Comparison of ENCODE assay signal across 24 cellular contexts in genomic region chr7:71775648-71776047, GRCh38.
DNase-seq lines count a peak whose midpoint lies in the region; ATAC-seq, FAIRE-seq and TF ChIP-seq lines count a peak whose summit lies in the region.
"Had no signal": no experiment of that assay in that cellular context is flagged by ENCODE, and none has a peak within 500 bp of the region (broad histone marks: within the 10 kb centered on the region; RNA-seq: fewer than 3 reads in every experiment).

No MANE protein-coding gene starts in this region.

- peak; percentile 34 for DNase-seq in H4 (ENCODE audit: low spot score)
- peak; percentile 84 for DNase-seq in astrocyte (ENCODE audit: low read depth)
- peak; percentile 4 for DNase-seq in left lobe of liver (ENCODE audit: low spot score)
- DNase-seq in ureter (ENCODE audit: low spot score): peak; percentile 6
- no peak for DNase-seq in GM03348 (ENCODE audit: low spot score)
- DNase-seq in effector memory CD4-positive, alpha-beta T cell: no peak
- DNase-seq: AML-193, DMS53, EL, H9, HFFc6, KG1, NCI-H1105, NCI-H1694, NCI-H2081 treated with DMSO at 0.1 percent for 48 hours, NCI-H446, NCI-H526, Peyer's patch had no signal

- H3K27me3 ChIP-seq in astrocyte (ENCODE audit: insufficient read depth, low read length): no peaks in the 10 kb centered on the region
- no peaks in the 10 kb centered on the region for H3K27me3 ChIP-seq in effector memory CD4-positive, alpha-beta T cell (replicated peaks; ENCODE audit: control insufficient read depth, insufficient read depth, low read length, poor library complexity, severe bottlenecking)
- H3K27me3 ChIP-seq: Peyer's patch had no signal

- H3K4me1 Mint-ChIP-seq in astrocyte (ENCODE audit: low read depth, unreplicated experiment): peaks cover 15% of the 10 kb centered on the region

- H3K4me3 ChIP-seq in astrocyte (ENCODE audit: insufficient read depth, low read depth, low read length): no peak overlapping the region
- H3K4me3 ChIP-seq in effector memory CD4-positive, alpha-beta T cell (ENCODE audit: insufficient read depth, low read depth, low read length, poor library complexity, severe bottlenecking): no peak overlapping the region
- H3K4me3 ChIP-seq: GM12878, Peyer's patch had no signal

- H3K27ac ChIP-seq in astrocyte (ENCODE audit: low read depth, low read length): peak overlapping the region; percentile 28
- H3K27ac ChIP-seq in effector memory CD4-positive, alpha-beta T cell (ENCODE audit: insufficient read depth, low read length, poor library complexity, severe bottlenecking): no peak overlapping the region
- H3K27ac ChIP-seq: C4-2B, HL-60, Peyer's patch had no signal

- no peaks in the 10 kb centered on the region for H4K20me1 ChIP-seq in astrocyte (ENCODE audit: insufficient read depth, low read length)

- no peak overlapping the region for H2AFZ ChIP-seq in astrocyte (ENCODE audit: low read depth, low read length)

- H3K9ac ChIP-seq in astrocyte (ENCODE audit: low read length): no peak overlapping the region

- H3K9me3 Mint-ChIP-seq in astrocyte (ENCODE audit: unreplicated experiment): no peaks in the 10 kb centered on the region
- H3K9me3 Mint-ChIP-seq: H9 had no signal

- H3K27me3 Mint-ChIP-seq in astrocyte (ENCODE audit: low read depth, unreplicated experiment): no peaks in the 10 kb centered on the region

- no peaks in the 10 kb centered on the region for H3K79me2 ChIP-seq in astrocyte (ENCODE audit: insufficient read depth, low read length)

- no peak overlapping the region for H3K4me3 Mint-ChIP-seq in astrocyte (ENCODE audit: unreplicated experiment)
- H3K4me3 Mint-ChIP-seq: H9, HFFc6 had no signal

- H3K4me2 ChIP-seq in astrocyte (ENCODE audit: low read length): peak overlapping the region; percentile 12

- no peak for FAIRE-seq in astrocyte (lab: Jason Lieb, UNC)
- FAIRE-seq: D721Med, GM12878 had no signal

- no peaks in the 10 kb centered on the region for H3K36me3 ChIP-seq in astrocyte (ENCODE audit: insufficient read depth, low read length)
- H3K36me3 ChIP-seq in effector memory CD4-positive, alpha-beta T cell (ENCODE audit: control insufficient read depth, insufficient read depth, low read length): no peaks in the 10 kb centered on the region
- H3K36me3 ChIP-seq: Peyer's patch had no signal

- no peak overlapping the region for H3K27ac Mint-ChIP-seq in astrocyte (ENCODE audit: unreplicated experiment)
- H3K27ac Mint-ChIP-seq: HFFc6 had no signal

- ATAC-seq in left lobe of liver: no peak
- no peak for ATAC-seq in HG02678 (IDR thresholded peaks at IDR 0.05; ENCODE audit: unreplicated experiment)
- no peak for ATAC-seq in HG03039 (IDR thresholded peaks at IDR 0.05; ENCODE audit: unreplicated experiment)
- ATAC-seq: GM12878 had no signal

- no peaks in the 10 kb centered on the region for H3K36me3 Mint-ChIP-seq in astrocyte (ENCODE audit: low read depth, unreplicated experiment)

- peaks cover 5% of the 10 kb centered on the region for H3K4me1 ChIP-seq in astrocyte (ENCODE audit: insufficient read depth, low read length)
- H3K4me1 ChIP-seq in effector memory CD4-positive, alpha-beta T cell (ENCODE audit: control insufficient read depth, insufficient read depth, low read length, poor library complexity, severe bottlenecking): no peaks in the 10 kb centered on the region
- H3K4me1 ChIP-seq: Peyer's patch had no signal

- no peaks in the 10 kb centered on the region for H3K9me3 ChIP-seq in astrocyte (ENCODE audit: insufficient read depth, low read depth, low read length)
- no peaks in the 10 kb centered on the region for H3K9me3 ChIP-seq in effector memory CD4-positive, alpha-beta T cell (ENCODE audit: control insufficient read depth, low read length)
- H3K9me3 ChIP-seq: Peyer's patch had no signal

- TF ChIP-seq CTCF in astrocyte (IDR thresholded peaks at IDR 0.05; ENCODE audit: insufficient read depth, low read depth, low read length): no peak

Comparison
In these comparisons a context has a peak if more than half of its experiments do, and no peak if none do; other contexts are left out.
1. DNase-seq: peak in H4 (single experiment), astrocyte (single experiment), left lobe of liver (single experiment) and ureter (single experiment); none in GM03348 (single experiment) and effector memory CD4-positive, alpha-beta T cell (0 of 3).